ENCODE assay signal across 1 cellular context in genomic region chr20:43590392-43591303, GRCh38.
TF ChIP-seq lines count a peak whose summit lies in the region.

TSS of gene IFT52 (plus strand) at chr20:43590937. CDS start at chr20:43594699, 3,762 bp downstream.

TF ChIP-seq in K562, 482 proteins besides CTCF, POLR2A, EP300 and RAD21 (continued from another document and continues in another):
- TF ChIP-seq ATF3 (IDR thresholded peaks at IDR 0.05), result peak; percentile 83
- no peak for TF ChIP-seq ATF3 (CRISPR knock-in tag; conservative IDR thresholded peaks at IDR 0.05)
- no peak; the same call in 1 of the 2 replicates for TF ChIP-seq STAT5A (IDR thresholded peaks at IDR 0.05; ENCODE audit: borderline replicate concordance, low read length)
- TF ChIP-seq RBM25 (IDR thresholded peaks at IDR 0.05; ENCODE audit: low read depth, low read length, severe bottlenecking), result no peak
- no peak for TF ChIP-seq AFF4 (CRISPR knock-in tag; IDR thresholded peaks at IDR 0.05)
- TF ChIP-seq ZNF175 (CRISPR knock-in tag; IDR thresholded peaks at IDR 0.05; ENCODE audit: low read depth), result no peak
- TF ChIP-seq ZNF121 (CRISPR knock-in tag; conservative IDR thresholded peaks at IDR 0.05), result no peak
- TF ChIP-seq ZBED1 (IDR thresholded peaks at IDR 0.05), result no peak
- TF ChIP-seq RUNX1 (IDR thresholded peaks at IDR 0.05; ENCODE audit: low read depth), result no peak
- TF ChIP-seq CBX5 (IDR thresholded peaks at IDR 0.05; ENCODE audit: borderline replicate concordance, low read depth), result no peak
- no peak for TF ChIP-seq CUX1 (CRISPR knock-in tag; IDR thresholded peaks at IDR 0.05)
- no peak for TF ChIP-seq NFYB (IDR thresholded peaks at IDR 0.05; ENCODE audit: extremely low read depth, insufficient read length)
- TF ChIP-seq ZNF184 (CRISPR knock-in tag; IDR thresholded peaks at IDR 0.05), result no peak
- TF ChIP-seq XRCC3 (IDR thresholded peaks at IDR 0.05), result no peak
- TF ChIP-seq ZMIZ1 (IDR thresholded peaks at IDR 0.05; ENCODE audit: low read depth in 2 of 2, low read length in 2 of 2), result no peak
- TF ChIP-seq ZNF347 (CRISPR knock-in tag; IDR thresholded peaks at IDR 0.05; ENCODE audit: low read depth), result no peak
- TF ChIP-seq MBD1 (CRISPR knock-in tag; IDR thresholded peaks at IDR 0.05), result no peak
- no peak for TF ChIP-seq ZFP36 (IDR thresholded peaks at IDR 0.05; ENCODE audit: low read depth, low read length, partially characterized antibody)
- TF ChIP-seq USF1 (CRISPR knock-in tag; IDR thresholded peaks at IDR 0.05), result peak; percentile 41
- TF ChIP-seq SRSF3 (IDR thresholded peaks at IDR 0.05; ENCODE audit: insufficient read depth, low read length), result no peak
- no peak for TF ChIP-seq ZNF277 (CRISPR knock-in tag; IDR thresholded peaks at IDR 0.05; ENCODE audit: borderline replicate concordance)
- peak; percentile 53 for TF ChIP-seq CHD1 (IDR thresholded peaks at IDR 0.05; ENCODE audit: low read length)
- no peak for TF ChIP-seq PHB2 (IDR thresholded peaks at IDR 0.05; ENCODE audit: low read depth)
- TF ChIP-seq ZBTB26 (CRISPR knock-in tag; IDR thresholded peaks at IDR 0.05), result no peak
- no peak for TF ChIP-seq ZNF280B (CRISPR knock-in tag; IDR thresholded peaks at IDR 0.05)
- no peak for TF ChIP-seq ZNF778 (CRISPR knock-in tag; IDR thresholded peaks at IDR 0.05)
- no peak for TF ChIP-seq PHTF2 (CRISPR knock-in tag; IDR thresholded peaks at IDR 0.05)
- TF ChIP-seq RFX1 (IDR thresholded peaks at IDR 0.05), result peak; percentile 87
- 0 out of 2 replicates have a peak, but pooled peaks have one; percentile 47 for TF ChIP-seq THAP12 (CRISPR knock-in tag; IDR thresholded peaks at IDR 0.05)
- no peak for TF ChIP-seq TRIM25 (IDR thresholded peaks at IDR 0.05; ENCODE audit: borderline replicate concordance)
